In the genomic region with DNA sequence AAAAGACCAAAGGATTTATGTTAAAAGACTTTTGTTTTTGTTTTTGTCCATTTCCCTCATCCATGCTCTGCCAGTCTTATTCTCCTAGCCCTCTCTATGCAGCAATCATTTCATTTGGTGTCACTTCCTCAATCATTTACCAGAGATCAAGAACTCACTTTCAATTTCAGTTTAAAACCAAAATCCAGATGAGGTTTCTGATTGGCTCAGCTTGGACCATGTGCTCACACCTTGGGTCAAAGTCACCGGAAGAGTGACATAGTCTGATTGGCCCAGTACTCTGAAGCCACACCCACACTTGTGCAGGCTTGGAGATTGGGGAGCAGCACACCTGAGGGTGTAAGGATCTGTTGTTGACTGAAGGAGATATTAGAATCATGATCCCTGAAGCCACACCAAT, we compare ENCODE assay signal across 9 cellular contexts.
A peak's percentile ranks its signal among the peaks of the same experiment; 100 is the strongest.
DNase-seq lines count a peak whose midpoint lies in the region; ATAC-seq and TF ChIP-seq lines count a peak whose summit lies in the region.
"Had no signal": no experiment of that assay in that cellular context is flagged by ENCODE, and none has a peak within 500 bp of the region (broad histone marks: within the 10 kb centered on the region; RNA-seq: fewer than 3 reads in every experiment).

No MANE protein-coding gene starts in this region.

- no peak overlapping the region for H3K27ac ChIP-seq in CD4-positive, alpha-beta T cell (ENCODE audit: low read depth, low read length)

- no peak overlapping the region for H3K4me3 Mint-ChIP-seq in CD4-positive, alpha-beta T cell
- no peak overlapping the region for H3K4me3 Mint-ChIP-seq in activated CD4-positive, alpha-beta memory T cell treated with anti-CD3 and anti-CD28 coated beads, Interleukin-2, amount 10 ng/mL, durations not matched to agents 7 days and 5 days
- H3K4me3 Mint-ChIP-seq in naive thymus-derived CD8-positive, alpha-beta T cell: no peak overlapping the region
- H3K4me3 Mint-ChIP-seq: activated naive CD8-positive, alpha-beta T cell had no signal

- peak; percentile 63 for ATAC-seq in CD4-positive, alpha-beta T cell (ENCODE audit: poor library complexity)
- peak; percentile 70 for ATAC-seq in GM19328 (IDR thresholded peaks at IDR 0.05; ENCODE audit: unreplicated experiment)
- peak; percentile 79 for ATAC-seq in HG03139 (IDR thresholded peaks at IDR 0.05; ENCODE audit: unreplicated experiment)
- ATAC-seq in naive thymus-derived CD8-positive, alpha-beta T cell: peak; percentile 50 to 66

- DNase-seq in CD4-positive, alpha-beta T cell: peak in 1 of 10 experiments; percentile 4
- DNase-seq in activated CD4-positive, alpha-beta memory T cell treated with anti-CD3 and anti-CD28 coated beads, Interleukin-2, amount 10 ng/mL, durations not matched to agents 7 days and 5 days: peak; percentile 54
- DNase-seq in naive thymus-derived CD8-positive, alpha-beta T cell: peak in 5 of 10 donors; percentile 7 to 24 (median 21)
- DNase-seq in AG08396 (ENCODE audit: low spot score) (no peak), DMS114 treated with DMSO at 0.1 percent for 48 hours (lab: John Stamatoyannopoulos, UW; ENCODE audit: unreplicated experiment) (no peak), AG20443 (ENCODE audit: low spot score) (no peak)

- no peaks in the 10 kb centered on the region for H3K9me3 ChIP-seq in CD4-positive, alpha-beta T cell (ENCODE audit: control insufficient read depth, low read length)

- H3K27me3 Mint-ChIP-seq in CD4-positive, alpha-beta T cell: peaks cover 9% of the 10 kb centered on the region
- H3K27me3 Mint-ChIP-seq in activated CD4-positive, alpha-beta memory T cell treated with anti-CD3 and anti-CD28 coated beads, Interleukin-2, amount 10 ng/mL, durations not matched to agents 7 days and 5 days: peaks cover 5% of the 10 kb centered on the region
- H3K27me3 Mint-ChIP-seq in naive thymus-derived CD8-positive, alpha-beta T cell: peaks cover 0 to 17% (median 5%) of the 10 kb centered on the region in 5 donors

- no peak overlapping the region for H3K27ac Mint-ChIP-seq in CD4-positive, alpha-beta T cell
- H3K27ac Mint-ChIP-seq in activated CD4-positive, alpha-beta memory T cell treated with anti-CD3 and anti-CD28 coated beads, Interleukin-2, amount 10 ng/mL, durations not matched to agents 7 days and 5 days: no peak overlapping the region
- H3K27ac Mint-ChIP-seq in naive thymus-derived CD8-positive, alpha-beta T cell: no peak overlapping the region
- H3K27ac Mint-ChIP-seq: activated naive CD8-positive, alpha-beta T cell had no signal

- POLR2A ChIA-PET in CD4-positive, alpha-beta T cell (lab: Charles Lee): no interaction called here
- POLR2A ChIA-PET in activated CD4-positive, alpha-beta memory T cell treated with anti-CD3 and anti-CD28 coated beads, Interleukin-2, amount 10 ng/mL, durations not matched to agents 7 days and 5 days (lab: Charles Lee): no interaction called here
- POLR2A ChIA-PET in naive thymus-derived CD8-positive, alpha-beta T cell (lab: Charles Lee): no interaction called here

- no peaks in the 10 kb centered on the region for H3K27me3 ChIP-seq in CD4-positive, alpha-beta T cell (ENCODE audit: control insufficient read depth, insufficient read depth, low read length)

- intact Hi-C loops in CD4-positive, alpha-beta T cell (cut with DNase I, micrococcal nuclease): no loop called here

- TF ChIP-seq CTCF in CD4-positive, alpha-beta T cell (IDR thresholded peaks at IDR 0.05): no peak

- H3K36me3 Mint-ChIP-seq in CD4-positive, alpha-beta T cell (ENCODE audit: low read depth): no peaks in the 10 kb centered on the region
- H3K36me3 Mint-ChIP-seq in activated CD4-positive, alpha-beta memory T cell treated with anti-CD3 and anti-CD28 coated beads, Interleukin-2, amount 10 ng/mL, durations not matched to agents 7 days and 5 days (ENCODE audit: low read depth): no peaks in the 10 kb centered on the region
- no peaks in the 10 kb centered on the region for H3K36me3 Mint-ChIP-seq in naive thymus-derived CD8-positive, alpha-beta T cell
- H3K36me3 Mint-ChIP-seq: activated naive CD8-positive, alpha-beta T cell had no signal

- H3K4me1 Mint-ChIP-seq in CD4-positive, alpha-beta T cell (ENCODE audit: low read depth): peaks cover 4% of the 10 kb centered on the region
- H3K4me1 Mint-ChIP-seq in activated CD4-positive, alpha-beta memory T cell treated with anti-CD3 and anti-CD28 coated beads, Interleukin-2, amount 10 ng/mL, durations not matched to agents 7 days and 5 days: peaks cover 14% of the 10 kb centered on the region
- H3K4me1 Mint-ChIP-seq in naive thymus-derived CD8-positive, alpha-beta T cell: peaks cover 0 to 7% (median 2%) of the 10 kb centered on the region in 4 donors

- H3K9me3 Mint-ChIP-seq in CD4-positive, alpha-beta T cell: no peaks in the 10 kb centered on the region
- H3K9me3 Mint-ChIP-seq in activated CD4-positive, alpha-beta memory T cell treated with anti-CD3 and anti-CD28 coated beads, Interleukin-2, amount 10 ng/mL, durations not matched to agents 7 days and 5 days: no peaks in the 10 kb centered on the region
- no peaks in the 10 kb centered on the region for H3K9me3 Mint-ChIP-seq in naive thymus-derived CD8-positive, alpha-beta T cell

- CTCF ChIA-PET in CD4-positive, alpha-beta T cell (lab: Charles Lee): no interaction called here
- CTCF ChIA-PET in activated CD4-positive, alpha-beta memory T cell treated with anti-CD3 and anti-CD28 coated beads, Interleukin-2, amount 10 ng/mL, durations not matched to agents 7 days and 5 days (lab: Charles Lee): no interaction called here
